ENCODE assay signal across 1 cellular context in the genomic region with DNA sequence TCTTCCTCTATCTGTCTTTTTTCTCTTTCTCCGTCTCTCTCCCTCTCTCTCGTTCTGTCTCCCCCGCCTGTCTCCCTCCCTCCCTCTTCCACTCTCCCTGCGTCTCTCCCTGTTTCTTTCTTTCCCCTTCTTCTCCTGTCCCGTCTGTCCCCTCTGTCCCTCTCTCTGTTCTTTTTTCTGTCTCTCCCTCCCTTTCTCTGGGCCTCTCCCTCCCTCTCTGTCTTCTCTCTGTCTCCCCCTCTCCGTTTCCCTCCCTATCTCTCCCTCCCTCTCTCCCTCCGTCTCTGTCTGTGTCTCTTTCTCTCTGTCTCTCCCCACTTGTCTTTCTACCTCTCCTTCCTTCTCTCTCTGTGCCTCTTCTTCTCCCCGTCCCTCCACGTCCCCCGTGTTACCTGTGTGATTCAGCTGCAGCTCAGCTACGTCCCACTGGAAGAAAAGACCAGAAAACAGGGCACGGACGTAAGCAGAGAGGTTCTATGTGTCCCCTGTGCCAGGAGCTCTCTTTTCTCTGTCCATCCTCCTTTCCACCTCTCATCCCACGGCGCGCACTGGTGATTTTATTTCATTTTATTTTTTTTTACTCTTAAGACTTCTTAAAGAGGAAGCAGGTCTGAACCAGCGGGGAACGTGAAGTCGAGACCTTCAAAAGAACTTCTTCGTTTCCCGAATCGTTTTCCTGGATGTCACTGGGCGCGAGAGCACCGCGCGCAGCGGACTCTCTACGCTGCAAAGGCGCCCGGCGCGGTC.
A peak's percentile ranks its signal among the peaks of the same experiment; 100 is the strongest.
TF ChIP-seq lines count a peak whose summit lies in the region.

No MANE protein-coding gene starts in this region.

TF ChIP-seq in K562, 482 proteins besides CTCF, POLR2A, EP300 and RAD21 (continued from another document):
- TF ChIP-seq MAFF (IDR thresholded peaks at IDR 0.05; ENCODE audit: low read length) (no peak), SRSF3 (IDR thresholded peaks at IDR 0.05; ENCODE audit: insufficient read depth, low read length) (no peak), MTA1 (IDR thresholded peaks at IDR 0.05; ENCODE audit: borderline replicate concordance) (no peak), ZNF445 (CRISPR knock-in tag; IDR thresholded peaks at IDR 0.05; ENCODE audit: low read depth) (no peak), E2F5 (CRISPR knock-in tag; IDR thresholded peaks at IDR 0.05) (no peak), MBD2 (IDR thresholded peaks at IDR 0.05; ENCODE audit: borderline replicate concordance, low read depth) (no peak), CEBPG (CRISPR knock-in tag; IDR thresholded peaks at IDR 0.05) (no peak), CEBPG (tag; conservative IDR thresholded peaks at IDR 0.05 in 1 of 2, IDR thresholded peaks at IDR 0.05 in 1 of 2) (no peak), TSHZ1 (CRISPR knock-in tag; IDR thresholded peaks at IDR 0.05) (no peak), ZNF3 (CRISPR knock-in tag; IDR thresholded peaks at IDR 0.05) (no peak), THAP7 (CRISPR knock-in tag; IDR thresholded peaks at IDR 0.05) (no peak), FOSL1 (tag; conservative IDR thresholded peaks at IDR 0.05) (no peak), POLR2AphosphoS2 (IDR thresholded peaks at IDR 0.05; ENCODE audit: low read length) (peak; percentile 52; the same call in 1 of the 2 replicates), SMARCA5 (IDR thresholded peaks at IDR 0.05) (no peak), SAFB2 (IDR thresholded peaks at IDR 0.05; ENCODE audit: borderline replicate concordance, low read depth, low read length, severe bottlenecking) (no peak), SUPT5H (IDR thresholded peaks at IDR 0.05) (peak; percentile 46), SMARCE1 (IDR thresholded peaks at IDR 0.05) (no peak), KHSRP (IDR thresholded peaks at IDR 0.05) (no peak), ZNF717 (CRISPR knock-in tag; IDR thresholded peaks at IDR 0.05) (no peak), HMGN3 (IDR thresholded peaks at IDR 0.05; ENCODE audit: borderline replicate concordance, extremely low read depth, insufficient read length, low read depth, low read length) (no peak), NR0B1 (IDR thresholded peaks at IDR 0.05; ENCODE audit: partially characterized antibody) (no peak), GTF2F1 (IDR thresholded peaks at IDR 0.05; ENCODE audit: low read depth, low read length) (no peak), ZZZ3 (IDR thresholded peaks at IDR 0.05) (no peak), ZNF217 (CRISPR knock-in tag; IDR thresholded peaks at IDR 0.05) (no peak), ZFPM2 (CRISPR knock-in tag; IDR thresholded peaks at IDR 0.05) (no peak)
- TF ChIP-seq, protein P1, sequence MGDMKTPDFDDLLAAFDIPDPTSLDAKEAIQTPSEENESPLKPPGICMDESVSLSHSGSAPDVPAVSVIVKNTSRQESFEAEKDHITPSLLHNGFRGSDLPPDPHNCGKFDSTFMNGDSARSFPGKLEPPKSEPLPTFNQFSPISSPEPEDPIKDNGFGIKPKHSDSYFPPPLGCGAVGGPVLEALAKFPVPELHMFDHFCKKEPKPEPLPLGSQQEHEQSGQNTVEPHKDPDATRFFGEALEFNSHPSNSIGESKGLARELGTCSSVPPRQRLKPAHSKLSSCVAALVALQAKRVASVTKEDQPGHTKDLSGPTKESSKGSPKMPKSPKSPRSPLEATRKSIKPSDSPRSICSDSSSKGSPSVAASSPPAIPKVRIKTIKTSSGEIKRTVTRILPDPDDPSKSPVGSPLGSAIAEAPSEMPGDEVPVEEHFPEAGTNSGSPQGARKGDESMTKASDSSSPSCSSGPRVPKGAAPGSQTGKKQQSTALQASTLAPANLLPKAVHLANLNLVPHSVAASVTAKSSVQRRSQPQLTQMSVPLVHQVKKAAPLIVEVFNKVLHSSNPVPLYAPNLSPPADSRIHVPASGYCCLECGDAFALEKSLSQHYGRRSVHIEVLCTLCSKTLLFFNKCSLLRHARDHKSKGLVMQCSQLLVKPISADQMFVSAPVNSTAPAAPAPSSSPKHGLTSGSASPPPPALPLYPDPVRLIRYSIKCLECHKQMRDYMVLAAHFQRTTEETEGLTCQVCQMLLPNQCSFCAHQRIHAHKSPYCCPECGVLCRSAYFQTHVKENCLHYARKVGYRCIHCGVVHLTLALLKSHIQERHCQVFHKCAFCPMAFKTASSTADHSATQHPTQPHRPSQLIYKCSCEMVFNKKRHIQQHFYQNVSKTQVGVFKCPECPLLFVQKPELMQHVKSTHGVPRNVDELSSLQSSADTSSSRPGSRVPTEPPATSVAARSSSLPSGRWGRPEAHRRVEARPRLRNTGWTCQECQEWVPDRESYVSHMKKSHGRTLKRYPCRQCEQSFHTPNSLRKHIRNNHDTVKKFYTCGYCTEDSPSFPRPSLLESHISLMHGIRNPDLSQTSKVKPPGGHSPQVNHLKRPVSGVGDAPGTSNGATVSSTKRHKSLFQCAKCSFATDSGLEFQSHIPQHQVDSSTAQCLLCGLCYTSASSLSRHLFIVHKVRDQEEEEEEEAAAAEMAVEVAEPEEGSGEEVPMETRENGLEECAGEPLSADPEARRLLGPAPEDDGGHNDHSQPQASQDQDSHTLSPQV (IDR thresholded peaks at IDR 0.05), result no peak
- TF ChIP-seq, protein P2, sequence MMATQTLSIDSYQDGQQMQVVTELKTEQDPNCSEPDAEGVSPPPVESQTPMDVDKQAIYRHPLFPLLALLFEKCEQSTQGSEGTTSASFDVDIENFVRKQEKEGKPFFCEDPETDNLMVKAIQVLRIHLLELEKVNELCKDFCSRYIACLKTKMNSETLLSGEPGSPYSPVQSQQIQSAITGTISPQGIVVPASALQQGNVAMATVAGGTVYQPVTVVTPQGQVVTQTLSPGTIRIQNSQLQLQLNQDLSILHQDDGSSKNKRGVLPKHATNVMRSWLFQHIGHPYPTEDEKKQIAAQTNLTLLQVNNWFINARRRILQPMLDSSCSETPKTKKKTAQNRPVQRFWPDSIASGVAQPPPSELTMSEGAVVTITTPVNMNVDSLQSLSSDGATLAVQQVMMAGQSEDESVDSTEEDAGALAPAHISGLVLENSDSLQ (IDR thresholded peaks at IDR 0.05), result no peak
- TF ChIP-seq, protein P3, sequence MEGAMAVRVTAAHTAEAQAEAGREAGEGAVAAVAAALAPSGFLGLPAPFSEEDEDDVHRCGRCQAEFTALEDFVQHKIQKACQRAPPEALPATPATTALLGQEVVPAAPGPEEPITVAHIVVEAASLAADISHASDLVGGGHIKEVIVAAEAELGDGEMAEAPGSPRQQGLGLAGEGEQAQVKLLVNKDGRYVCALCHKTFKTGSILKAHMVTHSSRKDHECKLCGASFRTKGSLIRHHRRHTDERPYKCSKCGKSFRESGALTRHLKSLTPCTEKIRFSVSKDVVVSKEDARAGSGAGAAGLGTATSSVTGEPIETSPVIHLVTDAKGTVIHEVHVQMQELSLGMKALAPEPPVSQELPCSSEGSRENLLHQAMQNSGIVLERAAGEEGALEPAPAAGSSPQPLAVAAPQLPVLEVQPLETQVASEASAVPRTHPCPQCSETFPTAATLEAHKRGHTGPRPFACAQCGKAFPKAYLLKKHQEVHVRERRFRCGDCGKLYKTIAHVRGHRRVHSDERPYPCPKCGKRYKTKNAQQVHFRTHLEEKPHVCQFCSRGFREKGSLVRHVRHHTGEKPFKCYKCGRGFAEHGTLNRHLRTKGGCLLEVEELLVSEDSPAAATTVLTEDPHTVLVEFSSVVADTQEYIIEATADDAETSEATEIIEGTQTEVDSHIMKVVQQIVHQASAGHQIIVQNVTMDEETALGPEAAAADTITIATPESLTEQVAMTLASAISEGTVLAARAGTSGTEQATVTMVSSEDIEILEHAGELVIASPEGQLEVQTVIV (CRISPR knock-in tag; IDR thresholded peaks at IDR 0.05; ENCODE audit: borderline replicate concordance), result no peak
- TF ChIP-seq, protein P4, sequence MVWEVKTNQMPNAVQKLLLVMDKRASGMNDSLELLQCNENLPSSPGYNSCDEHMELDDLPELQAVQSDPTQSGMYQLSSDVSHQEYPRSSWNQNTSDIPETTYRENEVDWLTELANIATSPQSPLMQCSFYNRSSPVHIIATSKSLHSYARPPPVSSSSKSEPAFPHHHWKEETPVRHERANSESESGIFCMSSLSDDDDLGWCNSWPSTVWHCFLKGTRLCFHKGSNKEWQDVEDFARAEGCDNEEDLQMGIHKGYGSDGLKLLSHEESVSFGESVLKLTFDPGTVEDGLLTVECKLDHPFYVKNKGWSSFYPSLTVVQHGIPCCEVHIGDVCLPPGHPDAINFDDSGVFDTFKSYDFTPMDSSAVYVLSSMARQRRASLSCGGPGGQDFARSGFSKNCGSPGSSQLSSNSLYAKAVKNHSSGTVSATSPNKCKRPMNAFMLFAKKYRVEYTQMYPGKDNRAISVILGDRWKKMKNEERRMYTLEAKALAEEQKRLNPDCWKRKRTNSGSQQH (CRISPR knock-in tag; IDR thresholded peaks at IDR 0.05), result peak; percentile 97
- TF ChIP-seq, protein P5, sequence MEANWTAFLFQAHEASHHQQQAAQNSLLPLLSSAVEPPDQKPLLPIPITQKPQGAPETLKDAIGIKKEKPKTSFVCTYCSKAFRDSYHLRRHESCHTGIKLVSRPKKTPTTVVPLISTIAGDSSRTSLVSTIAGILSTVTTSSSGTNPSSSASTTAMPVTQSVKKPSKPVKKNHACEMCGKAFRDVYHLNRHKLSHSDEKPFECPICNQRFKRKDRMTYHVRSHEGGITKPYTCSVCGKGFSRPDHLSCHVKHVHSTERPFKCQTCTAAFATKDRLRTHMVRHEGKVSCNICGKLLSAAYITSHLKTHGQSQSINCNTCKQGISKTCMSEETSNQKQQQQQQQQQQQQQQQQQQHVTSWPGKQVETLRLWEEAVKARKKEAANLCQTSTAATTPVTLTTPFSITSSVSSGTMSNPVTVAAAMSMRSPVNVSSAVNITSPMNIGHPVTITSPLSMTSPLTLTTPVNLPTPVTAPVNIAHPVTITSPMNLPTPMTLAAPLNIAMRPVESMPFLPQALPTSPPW (CRISPR knock-in tag; IDR thresholded peaks at IDR 0.05), result no peak
TF ChIP-seq in K562: peak in this region for 9.
